ENCODE assay signal across 18 cellular contexts in genomic region chr21:46002841-46003574, GRCh38. TPM values are rescaled to one million over a fixed set of nuclear protein-coding genes. Genes with fewer than 3 reads are reported as not detected.
DNase-seq lines count a peak whose midpoint lies in the region; ATAC-seq and TF ChIP-seq lines count a peak whose summit lies in the region.
"Had no signal": no experiment of that assay in that cellular context is flagged by ENCODE, and none has a peak within 500 bp of the region (broad histone marks: within the 10 kb centered on the region; RNA-seq: fewer than 3 reads in every experiment).

No MANE protein-coding gene starts in this region.

- no peaks in the 10 kb centered on the region for H3K4me1 Mint-ChIP-seq in activated T-cell treated with anti-CD3 and anti-CD28 coated beads, Interleukin-2, amount 50 U/mL, for 4 hours (ENCODE audit: low read depth)
- H3K4me1 Mint-ChIP-seq: CD14-positive monocyte had no signal

- H3K36me3 ChIP-seq in sigmoid colon, result peaks cover 49 to 68% (median 57%) of the 10 kb centered on the region in 4 donors

- H3K27ac ChIP-seq in sigmoid colon, result peak overlapping the region; percentile 76 to 86 (median 81)
- H3K27ac ChIP-seq: SJSA1 had no signal

- peak; percentile 16 for DNase-seq in activated T-cell treated with anti-CD3 and anti-CD28 coated beads, Interleukin-2, amount 50 U/mL, for 1 hour
- no peak for DNase-seq in activated T-cell treated with anti-CD3 and anti-CD28 coated beads for 4 hours
- DNase-seq in activated T-cell treated with anti-CD3 and anti-CD28 coated beads, Interleukin-2, amount 50 U/mL, for 4 hours, result peak; percentile 3
- peak; percentile 6 for DNase-seq in iPS-NIHi11 (ENCODE audit: low spot score)
- DNase-seq in sigmoid colon, result peak; percentile 74
- DNase-seq in NCI-H2171 treated with DMSO at 0.1 percent for 48 hours (lab: John Stamatoyannopoulos, UW), result no peak
- no peak for DNase-seq in NCI-H1694 (lab: John Stamatoyannopoulos, UW)
- DNase-seq: amniotic stem cell, DMS 273 treated with DMSO at 0.1 percent for 48 hours, GF-D8, IMR-90, mesendoderm, NCI-H2029 treated with DMSO at 0.1 percent for 48 hours, NCI-H524, T-helper 2 cell had no signal

- peaks cover 0 to 33% (median 16%) of the 10 kb centered on the region in 4 donors for H3K4me1 ChIP-seq in sigmoid colon
- H3K4me1 ChIP-seq: SJSA1 had no signal

- H3K36me3 Mint-ChIP-seq in activated T-cell treated with anti-CD3 and anti-CD28 coated beads, Interleukin-2, amount 50 U/mL, for 4 hours (ENCODE audit: insufficient read depth), result no peaks in the 10 kb centered on the region
- H3K36me3 Mint-ChIP-seq: CD14-positive monocyte had no signal

- H3K4me3 Mint-ChIP-seq in activated T-cell treated with anti-CD3 and anti-CD28 coated beads, Interleukin-2, amount 50 U/mL, for 4 hours, result no peak overlapping the region
- H3K4me3 Mint-ChIP-seq: CD14-positive monocyte had no signal

- TF ChIP-seq CTCF in sigmoid colon (IDR thresholded peaks at IDR 0.05), result no peak

- no peak overlapping the region for H3K4me3 ChIP-seq in sigmoid colon
- H3K4me3 ChIP-seq: SJSA1 had no signal

- no peaks in the 10 kb centered on the region for H3K9me3 Mint-ChIP-seq in activated T-cell treated with anti-CD3 and anti-CD28 coated beads, Interleukin-2, amount 50 U/mL, for 4 hours

- no peaks in the 10 kb centered on the region for H3K27me3 ChIP-seq in sigmoid colon
- H3K27me3 ChIP-seq: SJSA1 had no signal

- TF ChIP-seq EP300 in sigmoid colon (IDR thresholded peaks at IDR 0.05), result no peak

- ATAC-seq in activated T-cell treated with anti-CD3 and anti-CD28 coated beads, Interleukin-2, amount 50 U/mL, for 4 hours, result no peak
- no peak for ATAC-seq in HG03159 (IDR thresholded peaks at IDR 0.05; ENCODE audit: unreplicated experiment)

- intact Hi-C loops in sigmoid colon (cut with DNase I), result no loop called here

- WGBS in sigmoid colon, 2 donors, result 91 to 93% methylated on average over 54 of the region's 54 CpGs

- H3K9me3 ChIP-seq in sigmoid colon, result no peaks in the 10 kb centered on the region
- H3K9me3 ChIP-seq: SJSA1 had no signal

- no peak for TF ChIP-seq POLR2A in sigmoid colon (IDR thresholded peaks at IDR 0.05)

- H3K27me3 Mint-ChIP-seq in activated T-cell treated with anti-CD3 and anti-CD28 coated beads, Interleukin-2, amount 50 U/mL, for 4 hours (ENCODE audit: low read depth), result no peaks in the 10 kb centered on the region

RNA-seq across cellular contexts. Expression of gene COL6A1, which starts 21.4 kb away (rescaled TPM):
- 1 to 10 TPM; 2.8 to 3.6 (median 3.0) TPM for total RNA-seq in activated T-cell treated with anti-CD3 and anti-CD28 coated beads, Interleukin-2, amount 50 U/mL, for 4 hours
- 1,000 to 10,000 TPM in 2 of 4 donors, 100 to 1,000 TPM in 2; 622 to 1,755 (median 1,184) TPM for total RNA-seq in sigmoid colon
- 100 to 1,000 TPM in 1 of 3 donors, 10 to 100 TPM in 2; 14.3 to 131 (median 28.2) TPM for polyA plus RNA-seq in sigmoid colon

Comparison
In these comparisons a context has a peak if more than half of its experiments do, and no peak if none do; other contexts are left out.
1. DNase-seq: peak in activated T-cell treated with anti-CD3 and anti-CD28 coated beads, Interleukin-2, amount 50 U/mL, for 1 hour (single experiment), activated T-cell treated with anti-CD3 and anti-CD28 coated beads, Interleukin-2, amount 50 U/mL, for 4 hours (single experiment), iPS-NIHi11 (single experiment) and sigmoid colon (single experiment); none in activated T-cell treated with anti-CD3 and anti-CD28 coated beads for 4 hours (single experiment), NCI-H2171 treated with DMSO at 0.1 percent for 48 hours (single experiment) and NCI-H1694 (single experiment).
2. RNA of gene COL6A1, which starts 21.4 kb away (total RNA-seq): 622 to 1,755 TPM in sigmoid colon; 2.8 to 3.6 TPM in activated T-cell treated with anti-CD3 and anti-CD28 coated beads, Interleukin-2, amount 50 U/mL, for 4 hours; every median in the first group is over 100 times any median in the second.